ENCODE assay signal across 8 cellular contexts in genomic region chr6:74409447-74409846, GRCh38.
DNase-seq lines count a peak whose midpoint lies in the region; ATAC-seq and TF ChIP-seq lines count a peak whose summit lies in the region.

No MANE protein-coding gene starts in this region.

- H3K27ac ChIP-seq in heart left ventricle (no peak overlapping the region), liver (ENCODE audit: low read depth in 1 of 2, low read length in 2 of 2) (no peak overlapping the region)

- H3K4me1 ChIP-seq in heart left ventricle (no peaks in the 10 kb centered on the region), liver (ENCODE audit: control insufficient read depth in 4 of 4, insufficient read depth in 4 of 4, low read length in 3 of 4) (no peaks in the 10 kb centered on the region)

- H3K36me3 ChIP-seq in heart left ventricle (no peaks in the 10 kb centered on the region), liver (ENCODE audit: control insufficient read depth in 4 of 4, insufficient read depth in 3 of 4, low read depth in 1 of 4, low read length in 3 of 4) (no peaks in the 10 kb centered on the region)

- peaks cover 18% of the 10 kb centered on the region for H3K9me3 Mint-ChIP-seq in WTC11

- no peak overlapping the region for H3K4me3 Mint-ChIP-seq in WTC11

- H3K36me3 Mint-ChIP-seq in WTC11 = no peaks in the 10 kb centered on the region

- ATAC-seq in heart left ventricle = peak in 2 of 4 donors; percentile 62 to 67
- ATAC-seq in Right ventricle myocardium superior (ENCODE audit: poor library complexity) = no peak
- peak; percentile 85 for ATAC-seq in HG03135 (IDR thresholded peaks at IDR 0.05; ENCODE audit: unreplicated experiment)
- peak; percentile 47; the same call in 1 of the 2 replicates for ATAC-seq in WTC11
- ATAC-seq in stimulated activated naive CD8-positive, alpha-beta T cell treated with anti-CD3 and anti-CD28 coated beads, Interleukin-15, Interleukin-2, amounts not matched to agents 100 U/mL and 50 U/mL, for 24 hours = no peak

- TF ChIP-seq CTCF in heart left ventricle (IDR thresholded peaks at IDR 0.05) (peak in 9 of 12 donors; percentile 20 to 57 (median 33)), WTC11 (IDR thresholded peaks at IDR 0.05) (no peak), liver (IDR thresholded peaks at IDR 0.05; ENCODE audit: low read depth, low read length, missing input control) (peak; percentile 30)

- H3K4me3 ChIP-seq in heart left ventricle (no peak overlapping the region), liver (ENCODE audit: low read depth in 1 of 3, low read length in 3 of 3) (no peak overlapping the region)

- no peak overlapping the region for H3K9ac ChIP-seq in liver (ENCODE audit: low read depth in 1 of 2, low read length in 2 of 2)

- no peak overlapping the region for H3K27ac Mint-ChIP-seq in WTC11

- POLR2A ChIA-PET in WTC11 (lab: Charles Lee) = no interaction called here

- TF ChIP-seq RAD21 in liver (IDR thresholded peaks at IDR 0.05) = peak; percentile 76 to 79

- WGBS in heart left ventricle, 4 donors = 0 to 47% (median 0%) methylated on average over 1 of the region's 1 CpG
- 0% methylated on average over 1 of the region's 1 CpG for WGBS in liver

- H3K4me1 Mint-ChIP-seq in WTC11 = no peaks in the 10 kb centered on the region

- no peaks in the 10 kb centered on the region for H3K27me3 Mint-ChIP-seq in WTC11 (ENCODE audit: low read depth)

- H3K27me3 ChIP-seq in heart left ventricle = no peaks in the 10 kb centered on the region
- H3K27me3 ChIP-seq in liver (ENCODE audit: control insufficient read depth in 4 of 4, insufficient read depth in 4 of 4, low read length in 3 of 4) = no peaks in the 10 kb centered on the region

- intact Hi-C loops in heart left ventricle (cut with DNase I) = loop anchor here in 1 of 10 donors (10.0 kb wide), 1 partner anchor 795 kb away; the partner anchor contains the start of gene COL12A1
- intact Hi-C loops in Right ventricle myocardium superior (cut with DNase I) = no loop called here

- H3K9me3 ChIP-seq in heart left ventricle (peaks cover 0 to 10% (median 0%) of the 10 kb centered on the region in 12 donors), liver (ENCODE audit: control insufficient read depth in 4 of 4, low read length in 3 of 4) (no peaks in the 10 kb centered on the region)

- DNase-seq in heart left ventricle (no peak), Right ventricle myocardium superior (no peak), WTC11 (ENCODE audit: low spot score) (no peak), KG1 (lab: John Stamatoyannopoulos, UW) (no peak), occipital lobe (lab: John Stamatoyannopoulos, UW) (no peak)
- no peak for DNase-seq in stimulated activated naive CD8-positive, alpha-beta T cell treated with anti-CD3 and anti-CD28 coated beads, Interleukin-15, Interleukin-2, amounts not matched to agents 100 U/mL and 50 U/mL, for 24 hours

- CTCF ChIA-PET in WTC11 (lab: Charles Lee) = interaction anchor here (1.1 to 1.4 kb wide), 4 partner anchors 164 to 799 kb away, joined by 3 to 5 read pairs (median 4); no protein-coding TSS in a partner anchor

- no peak for TF ChIP-seq POLR2A in heart left ventricle (IDR thresholded peaks at IDR 0.05)

TF ChIP-seq in WTC11, 78 proteins besides CTCF, POLR2A, EP300 and RAD21:
- TF ChIP-seq ZNF425 (CRISPR knock-in tag; conservative IDR thresholded peaks at IDR 0.05) (no peak), ZBTB21 (CRISPR knock-in tag; IDR thresholded peaks at IDR 0.05; ENCODE audit: borderline replicate concordance) (no peak), HMGA2 (CRISPR knock-in tag; IDR thresholded peaks at IDR 0.05) (no peak)

TF ChIP-seq in liver, 16 proteins besides CTCF, POLR2A, EP300 and RAD21:
- TF ChIP-seq NR2F2 (IDR thresholded peaks at IDR 0.05) = no peak
- no peak for TF ChIP-seq MAX (IDR thresholded peaks at IDR 0.05)
- no peak for TF ChIP-seq FOXA1 (IDR thresholded peaks at IDR 0.05)
- TF ChIP-seq HNF4G (IDR thresholded peaks at IDR 0.05) = no peak
- no peak for TF ChIP-seq ATF3 (IDR thresholded peaks at IDR 0.05)
- TF ChIP-seq RXRA (IDR thresholded peaks at IDR 0.05) = no peak
- TF ChIP-seq JUND (IDR thresholded peaks at IDR 0.05) = no peak
- TF ChIP-seq TAF1 (conservative IDR thresholded peaks at IDR 0.05) = no peak
- no peak for TF ChIP-seq FOXA2 (IDR thresholded peaks at IDR 0.05)
- no peak for TF ChIP-seq GABPA (IDR thresholded peaks at IDR 0.05 in 1 of 2, conservative IDR thresholded peaks at IDR 0.05 in 1 of 2)
TF ChIP-seq in liver: peak in this region for 0.

Comparison
In these comparisons a context has a peak if more than half of its experiments do, and no peak if none do; other contexts are left out.
1. ATAC-seq: peak in HG03135 (single experiment) and WTC11 (single experiment); none in Right ventricle myocardium superior (single experiment) and stimulated activated naive CD8-positive, alpha-beta T cell treated with anti-CD3 and anti-CD28 coated beads, Interleukin-15, Interleukin-2, amounts not matched to agents 100 U/mL and 50 U/mL, for 24 hours (single experiment).